Comparison of ENCODE assay signal across 8 cellular contexts in genomic region chr2:72526623-72527022, GRCh38.
"Had no signal": no experiment of that assay in that cellular context is flagged by ENCODE, and none has a peak within 500 bp of the region (broad histone marks: within the 10 kb centered on the region; RNA-seq: fewer than 3 reads in every experiment).

No MANE protein-coding gene starts in this region.

- H3K4me3 Mint-ChIP-seq: H9 had no signal

- DNase-seq: GM23248, GOT3, H9, HCEC 1CT, KBM-7 had no signal

- H3K27ac Mint-ChIP-seq: H9 had no signal

- FAIRE-seq: H54, HTR-8/SVneo had no signal

- H3K9ac ChIP-seq: GM23248, KMS-11 had no signal

- H3K4me3 ChIP-seq: GM23248 had no signal

- H3K27ac ChIP-seq: GM23248, KMS-11 had no signal

- H2AFZ ChIP-seq: GM23248 had no signal

- H3K4me2 ChIP-seq: KMS-11 had no signal

- H3K9me3 Mint-ChIP-seq: H9 had no signal
